8 cellular contexts compared by ENCODE assay signal in genomic region chr13:25037057-25037813, GRCh38. TPM values are rescaled to one million over a fixed set of nuclear protein-coding genes. Genes with fewer than 3 reads are reported as not detected.
DNase-seq lines count a peak whose midpoint lies in the region; ATAC-seq and TF ChIP-seq lines count a peak whose summit lies in the region.

No MANE protein-coding gene starts in this region.

- H3K4me3 ChIP-seq in esophagus muscularis mucosa = no peak overlapping the region
- no peak overlapping the region for H3K4me3 ChIP-seq in naive thymus-derived CD4-positive, alpha-beta T cell (ENCODE audit: low read length)
- H3K4me3 ChIP-seq in tibial nerve = no peak overlapping the region

- no peak overlapping the region for H3K27ac ChIP-seq in esophagus muscularis mucosa (replicated peaks in 1 of 4)
- no peak overlapping the region for H3K27ac ChIP-seq in naive thymus-derived CD4-positive, alpha-beta T cell (ENCODE audit: low read depth, low read length)
- no peak overlapping the region for H3K27ac ChIP-seq in tibial nerve

- H3K27me3 ChIP-seq in esophagus muscularis mucosa (peaks cover 0 to 58% (median 0%) of the 10 kb centered on the region in 4 donors), tibial nerve (peaks cover 0 to 13% of the 10 kb centered on the region in 2 donors)
- no peaks in the 10 kb centered on the region for H3K27me3 ChIP-seq in naive thymus-derived CD4-positive, alpha-beta T cell (ENCODE audit: control insufficient read depth in 2 of 2, insufficient read depth in 2 of 2, low read length in 2 of 2)

- ATAC-seq in naive thymus-derived CD4-positive, alpha-beta T cell = peak; percentile 70
- no peak for ATAC-seq in GM21367 (IDR thresholded peaks at IDR 0.05; ENCODE audit: unreplicated experiment)

- DNase-seq in EL (peak; percentile 56), HEK293T (ENCODE audit: extremely low spot score) (peak; percentile 39), NCI-H226 (peak; percentile 8), esophagus muscularis mucosa (ENCODE audit: extremely low spot score) (no peak), tibial nerve (ENCODE audit: low spot score in 2 of 2) (peak in 1 of 2 donors; percentile 14)
- peak; percentile 29 to 44 for DNase-seq in activated CD4-positive, alpha-beta T cell treated with anti-CD3 and anti-CD28 coated beads, Interleukin-2, amount 50 U/mL, for 48 hours
- DNase-seq in naive thymus-derived CD4-positive, alpha-beta T cell = peak in 6 of 9 donors; percentile 6 to 53 (median 36)

- H3K4me1 Mint-ChIP-seq in naive thymus-derived CD4-positive, alpha-beta T cell = no peaks in the 10 kb centered on the region

- H3K27me3 Mint-ChIP-seq in naive thymus-derived CD4-positive, alpha-beta T cell = peaks cover 37 to 64% (median 50%) of the 10 kb centered on the region in 5 donors

- intact Hi-C loops in esophagus muscularis mucosa (cut with DNase I) = loop anchor here (5.0 kb wide), 1 partner anchor 40 kb away; no protein-coding TSS in a partner anchor
- intact Hi-C loops in naive thymus-derived CD4-positive, alpha-beta T cell (cut with micrococcal nuclease) = loop anchor here (1.0 to 2.0 kb wide), 4 partner anchors 19 to 352 kb away; no protein-coding TSS in a partner anchor

- H3K4me3 Mint-ChIP-seq in naive thymus-derived CD4-positive, alpha-beta T cell = no peak overlapping the region

- TF ChIP-seq CTCF in esophagus muscularis mucosa (IDR thresholded peaks at IDR 0.05) (peak; percentile 67 to 77 (median 74)), tibial nerve (IDR thresholded peaks at IDR 0.05) (peak; percentile 42 to 67 (median 65))

- POLR2A ChIA-PET in HEK293T (lab: Yijun Ruan, JAX) = interaction anchor here (0.9 kb wide), 1 partner anchor 10 kb away, joined by 3 read pairs; no protein-coding TSS in a partner anchor
- POLR2A ChIA-PET in naive thymus-derived CD4-positive, alpha-beta T cell (lab: Charles Lee) = no interaction called here

- WGBS in esophagus muscularis mucosa = 49% methylated on average over 9 of the region's 12 CpGs
- WGBS in tibial nerve, 2 donors = 35% methylated on average over 12 of the region's 12 CpGs

- H3K4me1 ChIP-seq in esophagus muscularis mucosa = no peaks in the 10 kb centered on the region
- H3K4me1 ChIP-seq in naive thymus-derived CD4-positive, alpha-beta T cell (ENCODE audit: control insufficient read depth in 2 of 2, insufficient read depth in 2 of 2, low read length in 2 of 2) = no peaks in the 10 kb centered on the region
- H3K4me1 ChIP-seq in tibial nerve = no peaks in the 10 kb centered on the region

- TF ChIP-seq POLR2A in esophagus muscularis mucosa (IDR thresholded peaks at IDR 0.05; ENCODE audit: low read depth) (no peak), tibial nerve (IDR thresholded peaks at IDR 0.05) (no peak)

- H3K36me3 ChIP-seq in esophagus muscularis mucosa (no peaks in the 10 kb centered on the region), tibial nerve (no peaks in the 10 kb centered on the region)
- no peaks in the 10 kb centered on the region for H3K36me3 ChIP-seq in naive thymus-derived CD4-positive, alpha-beta T cell (ENCODE audit: control insufficient read depth in 2 of 3, insufficient read depth in 3 of 3, low read length in 3 of 3)

- TF ChIP-seq EP300 in esophagus muscularis mucosa (IDR thresholded peaks at IDR 0.05) = no peak
- TF ChIP-seq EP300 in tibial nerve (IDR thresholded peaks at IDR 0.05) = no peak

- no peaks in the 10 kb centered on the region for H3K36me3 Mint-ChIP-seq in naive thymus-derived CD4-positive, alpha-beta T cell

- H3K9me3 ChIP-seq in esophagus muscularis mucosa (no peaks in the 10 kb centered on the region), tibial nerve (no peaks in the 10 kb centered on the region)
- no peaks in the 10 kb centered on the region for H3K9me3 ChIP-seq in naive thymus-derived CD4-positive, alpha-beta T cell (ENCODE audit: control insufficient read depth in 2 of 3, low read length in 3 of 3)

- no peaks in the 10 kb centered on the region for H3K9me3 Mint-ChIP-seq in naive thymus-derived CD4-positive, alpha-beta T cell

- no peak overlapping the region for H3K27ac Mint-ChIP-seq in naive thymus-derived CD4-positive, alpha-beta T cell

- CTCF ChIA-PET in HEK293T (lab: Yijun Ruan, JAX) = interaction anchor here (1.0 kb wide), 1 partner anchor 13 kb away, joined by 3 read pairs; no protein-coding TSS in a partner anchor
- CTCF ChIA-PET in naive thymus-derived CD4-positive, alpha-beta T cell (lab: Charles Lee) = interaction anchor here (0.7 to 1.5 kb wide), 2 partner anchors 42 to 74 kb away, joined by 3 to 4 read pairs; no protein-coding TSS in a partner anchor

TF ChIP-seq in HEK293T, 16 proteins besides CTCF, POLR2A, EP300 and RAD21:
- TF ChIP-seq SUZ12 (IDR thresholded peaks at IDR 0.05) (no peak), L3MBTL2 (conservative IDR thresholded peaks at IDR 0.05) (peak; percentile 75)

RNA-seq across cellular contexts. Expression of gene PABPC3, which starts 58.7 kb away (rescaled TPM):
- total RNA-seq in esophagus muscularis mucosa (under 1 TPM in 3 of 4 donors, not detected in 1; under 0.01 to 0.17 (median 0.11) TPM), tibial nerve (under 1 TPM in 1 of 4 donors, not detected in 3; 0.42 TPM)
- under 1 TPM; 0.21 to 0.87 (median 0.27) TPM for total RNA-seq in naive thymus-derived CD4-positive, alpha-beta T cell
- polyA plus RNA-seq in naive thymus-derived CD4-positive, alpha-beta T cell = under 1 TPM; 0.13 to 0.21 TPM
